11 cellular contexts compared by ENCODE assay signal in the genomic region with DNA sequence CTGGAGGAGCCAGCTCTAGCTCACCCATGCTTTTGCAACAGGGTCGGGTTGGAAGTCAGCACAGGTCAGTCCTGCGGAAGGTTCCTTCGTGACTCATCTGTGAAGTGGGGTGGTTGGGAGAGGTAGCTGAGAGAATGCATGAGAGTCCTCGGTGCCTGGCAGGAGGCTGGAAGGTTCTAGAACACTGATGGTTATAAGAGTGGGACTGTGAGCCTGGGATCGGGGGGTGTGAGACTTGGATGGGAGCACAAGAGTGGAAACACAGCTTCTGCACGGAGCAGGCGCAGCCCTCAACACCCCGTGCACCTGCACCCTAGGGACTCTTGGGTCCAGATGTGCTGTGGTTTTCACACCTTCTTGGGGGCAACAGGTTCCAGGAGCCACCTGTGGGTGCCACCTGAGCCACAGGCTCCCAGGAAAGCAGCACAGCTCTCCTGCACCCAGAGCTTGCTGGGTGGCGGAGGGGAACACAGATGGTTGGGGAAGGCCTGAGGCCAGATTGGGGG. TPM values are rescaled to one million over a fixed set of nuclear protein-coding genes. Genes with fewer than 3 reads are reported as not detected.
DNase-seq lines count a peak whose midpoint lies in the region; ATAC-seq and TF ChIP-seq lines count a peak whose summit lies in the region.
"Had no signal": no experiment of that assay in that cellular context is flagged by ENCODE, and none has a peak within 500 bp of the region (broad histone marks: within the 10 kb centered on the region; RNA-seq: fewer than 3 reads in every experiment).

No MANE protein-coding gene starts in this region.

- no peaks in the 10 kb centered on the region for H3K9me3 ChIP-seq in CD8-positive, alpha-beta T cell (ENCODE audit: low read length)

- POLR2A ChIA-PET in CD8-positive, alpha-beta T cell (lab: Charles Lee) = interaction anchor here (1.0 to 7.3 kb wide), 10 partner anchors 12 to 251 kb away, joined by 3 to 76 read pairs (median 6); a partner anchor contains a TSS

- DNase-seq in CD8-positive, alpha-beta T cell = peak in 3 of 7 experiments; percentile 6 to 56 (median 54)
- DNase-seq in choroid plexus epithelial cell (ENCODE audit: low read depth) = peak; percentile 82
- DNase-seq in NCI-H1694 treated with DMSO at 0.1 percent for 48 hours (lab: John Stamatoyannopoulos, UW) = no peak
- no peak for DNase-seq in HPDE6-E6E7 (ENCODE audit: extremely low spot score)
- DNase-seq in SKM-1 (lab: John Stamatoyannopoulos, UW; ENCODE audit: unreplicated experiment) = no peak
- DNase-seq: dorsolateral prefrontal cortex, KBM-7, midbrain had no signal

- no peak overlapping the region for H3K27ac ChIP-seq in CD8-positive, alpha-beta T cell (ENCODE audit: low read depth, low read length)
- H3K27ac ChIP-seq: dorsolateral prefrontal cortex had no signal

- peaks cover 72% of the 10 kb centered on the region for H3K4me1 ChIP-seq in CD8-positive, alpha-beta T cell (ENCODE audit: insufficient read depth, low read length)

- H3K4me3 ChIP-seq in CD8-positive, alpha-beta T cell (ENCODE audit: low read depth, low read length) = no peak overlapping the region
- H3K4me3 ChIP-seq in choroid plexus epithelial cell (ENCODE audit: low read depth, low read length) = no peak overlapping the region
- H3K4me3 ChIP-seq: dorsolateral prefrontal cortex had no signal

- peaks cover 8% of the 10 kb centered on the region for H3K36me3 ChIP-seq in CD8-positive, alpha-beta T cell (ENCODE audit: insufficient read depth, low read length)

- no peaks in the 10 kb centered on the region for H3K9me3 Mint-ChIP-seq in CD8-positive, alpha-beta T cell
- no peaks in the 10 kb centered on the region for H3K9me3 Mint-ChIP-seq in IgD-negative memory B cell

- H3K27me3 ChIP-seq in CD8-positive, alpha-beta T cell (ENCODE audit: insufficient read depth, low read length) = no peaks in the 10 kb centered on the region

- H3K4me3 Mint-ChIP-seq in CD8-positive, alpha-beta T cell = peak overlapping the region; percentile 70
- H3K4me3 Mint-ChIP-seq in IgD-negative memory B cell = peak overlapping the region; percentile 16 to 84 (median 70)

- ATAC-seq in CD8-positive, alpha-beta T cell = no peak
- peak; percentile 36 for ATAC-seq in GM19397 (IDR thresholded peaks at IDR 0.05; ENCODE audit: unreplicated experiment)
- no peak for ATAC-seq in GM19328 (IDR thresholded peaks at IDR 0.05; ENCODE audit: unreplicated experiment)

- CTCF ChIA-PET in CD8-positive, alpha-beta T cell (lab: Charles Lee) = interaction anchor here (0.9 to 5.9 kb wide), 11 partner anchors 9 to 271 kb away, joined by 3 to 33 read pairs (median 6); no protein-coding TSS in a partner anchor

- H3K27me3 Mint-ChIP-seq in CD8-positive, alpha-beta T cell (ENCODE audit: low read depth) = no peaks in the 10 kb centered on the region
- peaks cover 41% of the 10 kb centered on the region for H3K27me3 Mint-ChIP-seq in IgD-negative memory B cell

- intact Hi-C loops in CD8-positive, alpha-beta T cell (cut with DNase I, micrococcal nuclease) = loop anchor here (1.0 kb wide), 5 partner anchors 12 to 282 kb away; a partner anchor contains a TSS

- peak overlapping the region; percentile 99 for H3K27ac Mint-ChIP-seq in CD8-positive, alpha-beta T cell
- peak overlapping the region in 1 of 3 donors; percentile 96 for H3K27ac Mint-ChIP-seq in IgD-negative memory B cell

- H3K36me3 Mint-ChIP-seq in CD8-positive, alpha-beta T cell = peaks cover 36% of the 10 kb centered on the region
- H3K36me3 Mint-ChIP-seq in IgD-negative memory B cell = peaks cover 3% of the 10 kb centered on the region

- peaks cover 87% of the 10 kb centered on the region for H3K4me1 Mint-ChIP-seq in CD8-positive, alpha-beta T cell (ENCODE audit: low read depth)
- peaks cover 22 to 30% (median 30%) of the 10 kb centered on the region in 3 donors for H3K4me1 Mint-ChIP-seq in IgD-negative memory B cell

- TF ChIP-seq CTCF in CD8-positive, alpha-beta T cell (IDR thresholded peaks at IDR 0.05) = no peak
- no peak for TF ChIP-seq CTCF in choroid plexus epithelial cell (conservative IDR thresholded peaks at IDR 0.05; ENCODE audit: low read depth, low read length)

RNA-seq across cellular contexts. Expression of a gene that starts 48.9 kb away (rescaled TPM):
- 100 to 1,000 TPM; 113 to 121 TPM for total RNA-seq in CD8-positive, alpha-beta T cell
- 2.2 TPM for polyA plus RNA-seq in IgD-negative memory B cell
